8 cellular contexts compared by ENCODE assay signal in genomic region chr11:72113170-72113808, GRCh38. TPM values are rescaled to one million over a fixed set of nuclear protein-coding genes. Genes with fewer than 3 reads are reported as not detected.
DNase-seq lines count a peak whose midpoint lies in the region; ATAC-seq and TF ChIP-seq lines count a peak whose summit lies in the region.

No MANE protein-coding gene starts in this region.

- TF ChIP-seq CTCF in neural crest cell (conservative IDR thresholded peaks at IDR 0.05) (no peak), GM20000 (IDR thresholded peaks at IDR 0.05; ENCODE audit: extremely low read depth, missing control alignments) (no peak)

- H3K27me3 ChIP-seq in CD8-positive, alpha-beta memory T cell (ENCODE audit: insufficient read depth, low read length, poor library complexity, severe bottlenecking), result no peaks in the 10 kb centered on the region
- no peaks in the 10 kb centered on the region for H3K27me3 ChIP-seq in MG63

- H3K9me3 Mint-ChIP-seq in CD8-positive, alpha-beta memory T cell, result no peaks in the 10 kb centered on the region
- H3K9me3 Mint-ChIP-seq in dendritic cell treated with granulocyte-macrophage colony-stimulating factor and Interleukin-4, amounts not matched to agents 40 ng/mL and 50 ng/mL, for 4 days, result no peaks in the 10 kb centered on the region
- H3K9me3 Mint-ChIP-seq in neural crest cell, result peaks cover 2% of the 10 kb centered on the region

- peak overlapping the region; percentile 71 for H3K4me3 ChIP-seq in CD8-positive, alpha-beta memory T cell (ENCODE audit: low read length)
- peak overlapping the region; percentile 85 for H3K4me3 ChIP-seq in MG63

- H3K4me1 ChIP-seq in CD8-positive, alpha-beta memory T cell (ENCODE audit: insufficient read depth, low read length), result peaks cover 16% of the 10 kb centered on the region

- H3K27me3 Mint-ChIP-seq in CD8-positive, alpha-beta memory T cell, result peaks cover 4 to 15% of the 10 kb centered on the region in 2 donors
- H3K27me3 Mint-ChIP-seq in dendritic cell treated with granulocyte-macrophage colony-stimulating factor and Interleukin-4, amounts not matched to agents 40 ng/mL and 50 ng/mL, for 4 days, result no peaks in the 10 kb centered on the region
- H3K27me3 Mint-ChIP-seq in neural crest cell (ENCODE audit: low read depth), result peaks cover 28% of the 10 kb centered on the region

- H3K4me1 Mint-ChIP-seq in CD8-positive, alpha-beta memory T cell, result peaks cover 24 to 25% (median 25%) of the 10 kb centered on the region in 3 donors
- peaks cover 39% of the 10 kb centered on the region for H3K4me1 Mint-ChIP-seq in dendritic cell treated with granulocyte-macrophage colony-stimulating factor and Interleukin-4, amounts not matched to agents 40 ng/mL and 50 ng/mL, for 4 days (ENCODE audit: low read depth)
- peaks cover 28% of the 10 kb centered on the region for H3K4me1 Mint-ChIP-seq in neural crest cell

- intact Hi-C loops in dendritic cell treated with granulocyte-macrophage colony-stimulating factor and Interleukin-4, amounts not matched to agents 40 ng/mL and 50 ng/mL, for 4 days (cut with micrococcal nuclease), result no loop called here

- peaks cover 1 to 25% (median 9%) of the 10 kb centered on the region in 3 donors for H3K36me3 Mint-ChIP-seq in CD8-positive, alpha-beta memory T cell
- H3K36me3 Mint-ChIP-seq in dendritic cell treated with granulocyte-macrophage colony-stimulating factor and Interleukin-4, amounts not matched to agents 40 ng/mL and 50 ng/mL, for 4 days (ENCODE audit: low read depth), result peaks cover 29% of the 10 kb centered on the region
- no peaks in the 10 kb centered on the region for H3K36me3 Mint-ChIP-seq in neural crest cell (ENCODE audit: low read depth)

- H3K27ac Mint-ChIP-seq in CD8-positive, alpha-beta memory T cell, result peak overlapping the region; percentile 96 to 100 (median 98)
- H3K27ac Mint-ChIP-seq in dendritic cell treated with granulocyte-macrophage colony-stimulating factor and Interleukin-4, amounts not matched to agents 40 ng/mL and 50 ng/mL, for 4 days, result peak overlapping the region; percentile 100
- H3K27ac Mint-ChIP-seq in neural crest cell (ENCODE audit: unreplicated experiment), result peak overlapping the region; percentile 99

- POLR2A ChIA-PET in CD8-positive, alpha-beta memory T cell (lab: Charles Lee), result interaction anchor here (1.0 to 2.5 kb wide), 4 partner anchors 11 to 184 kb away, joined by 3 to 13 read pairs (median 7); partner anchors contain the start of genes NUMA1 and RNF121

- no peak for DNase-seq in CD8-positive, alpha-beta memory T cell
- DNase-seq in MG63 (peak; percentile 91), neural crest cell (ENCODE audit: low read depth, low spot score) (no peak), GM20000 (ENCODE audit: low spot score) (no peak)
- no peak for DNase-seq in activated CD4-positive, CD25-positive, alpha-beta regulatory T cell (lab: John Stamatoyannopoulos, UW)

- peak overlapping the region; percentile 89 for H3K27ac ChIP-seq in CD8-positive, alpha-beta memory T cell (ENCODE audit: low read depth, low read length)

- CTCF ChIA-PET in CD8-positive, alpha-beta memory T cell (lab: Charles Lee), result interaction anchor here (0.8 to 2.6 kb wide), 6 partner anchors 31 to 185 kb away, joined by 3 to 7 read pairs (median 5); partner anchors contain the start of gene XNDC1N

- H3K36me3 ChIP-seq in CD8-positive, alpha-beta memory T cell (ENCODE audit: insufficient read depth, low read length), result peaks cover 6% of the 10 kb centered on the region
- peaks cover 21% of the 10 kb centered on the region for H3K36me3 ChIP-seq in MG63

- peak overlapping the region; percentile 94 to 99 (median 96) for H3K4me3 Mint-ChIP-seq in CD8-positive, alpha-beta memory T cell
- no peak overlapping the region for H3K4me3 Mint-ChIP-seq in dendritic cell treated with granulocyte-macrophage colony-stimulating factor and Interleukin-4, amounts not matched to agents 40 ng/mL and 50 ng/mL, for 4 days
- H3K4me3 Mint-ChIP-seq in neural crest cell, result peak overlapping the region; percentile 96

- ATAC-seq in HG02885 (IDR thresholded peaks at IDR 0.05; ENCODE audit: poor library complexity, unreplicated experiment) (no peak), GM21619 (IDR thresholded peaks at IDR 0.05; ENCODE audit: unreplicated experiment) (no peak)

- H3K9me3 ChIP-seq in CD8-positive, alpha-beta memory T cell (ENCODE audit: low read length), result no peaks in the 10 kb centered on the region
- H3K9me3 ChIP-seq in MG63, result no peaks in the 10 kb centered on the region; the same call in 1 of the 2 replicates

RNA-seq across cellular contexts. Expression of gene ANAPC15, which starts 0.8 kb away (rescaled TPM):
- total RNA-seq in CD8-positive, alpha-beta memory T cell, result 10 to 100 TPM; 63.3 to 66.2 TPM
- polyA plus RNA-seq in CD8-positive, alpha-beta memory T cell, result 79.0 TPM
- total RNA-seq in MG63 (2014; rRNA removed; shearing (Covaris generic); ENCODE audit: low replicate concordance), result 54.0 and 124 TPM in 2 replicates
- 68.4 and 74.5 TPM in 2 replicates for total RNA-seq in neural crest cell

RNA-seq across cellular contexts. Expression of gene TOMT, which starts 7.6 kb away (rescaled TPM):
- not detected for total RNA-seq in CD8-positive, alpha-beta memory T cell
- polyA plus RNA-seq in CD8-positive, alpha-beta memory T cell, result not detected
- not detected in 2 replicates for total RNA-seq in MG63 (2014; rRNA removed; shearing (Covaris generic); ENCODE audit: low replicate concordance)
- total RNA-seq in neural crest cell, result not detected in 2 replicates

RNA-seq across cellular contexts. Expression of gene LAMTOR1, which starts 10.2 kb away (rescaled TPM):
- total RNA-seq in CD8-positive, alpha-beta memory T cell, result 10 to 100 TPM; 77.3 to 79.2 TPM
- 82.3 TPM for polyA plus RNA-seq in CD8-positive, alpha-beta memory T cell
- 89.9 and 130 TPM in 2 replicates for total RNA-seq in MG63 (2014; rRNA removed; shearing (Covaris generic); ENCODE audit: low replicate concordance)
- total RNA-seq in neural crest cell, result 79.1 and 79.6 TPM in 2 replicates

RNA-seq across cellular contexts. Expression of gene FOLR3, which starts 22.2 kb away (rescaled TPM):
- not detected for total RNA-seq in CD8-positive, alpha-beta memory T cell
- polyA plus RNA-seq in CD8-positive, alpha-beta memory T cell, result not detected
- total RNA-seq in MG63 (2014; rRNA removed; shearing (Covaris generic); ENCODE audit: low replicate concordance), result 1.1 and 4.5 TPM in 2 replicates
- not detected in 2 replicates for total RNA-seq in neural crest cell

RNA-seq across cellular contexts. Expression of gene LRRC51, which starts 32.6 kb away (rescaled TPM):
- total RNA-seq in CD8-positive, alpha-beta memory T cell, result 1 to 10 TPM; 8.2 to 8.9 TPM
- 2.6 TPM for polyA plus RNA-seq in CD8-positive, alpha-beta memory T cell
- 11.6 and 17.4 TPM in 2 replicates for total RNA-seq in MG63 (2014; rRNA removed; shearing (Covaris generic); ENCODE audit: low replicate concordance)
- 11.6 and 13.5 TPM in 2 replicates for total RNA-seq in neural crest cell
